Comparison of ENCODE assay signal across 11 cellular contexts in the genomic region with DNA sequence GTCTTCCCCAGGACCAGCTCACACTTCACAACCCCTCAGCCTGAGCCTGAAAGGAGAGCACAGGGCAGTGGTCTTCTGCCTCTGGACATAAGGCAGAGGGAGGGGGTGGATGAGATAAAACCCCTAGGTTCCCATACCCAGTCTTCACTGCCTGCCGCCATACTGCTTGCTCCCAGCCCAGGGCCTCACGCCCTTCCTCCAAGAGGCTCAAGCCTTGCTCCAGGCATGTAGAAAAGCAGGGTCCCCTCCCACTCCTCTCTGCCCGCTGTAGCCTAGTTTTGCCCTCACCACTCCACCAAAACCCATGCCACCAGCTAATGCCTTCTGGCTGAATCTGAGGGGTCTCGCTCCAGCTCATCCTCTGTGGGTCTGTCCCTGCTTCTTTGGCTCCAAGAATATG. TPM values are rescaled to one million over a fixed set of nuclear protein-coding genes. Genes with fewer than 3 reads are reported as not detected.
A peak's percentile ranks its signal among the peaks of the same experiment; 100 is the strongest.
DNase-seq lines count a peak whose midpoint lies in the region; ATAC-seq and TF ChIP-seq lines count a peak whose summit lies in the region.
"Had no signal": no experiment of that assay in that cellular context is flagged by ENCODE, and none has a peak within 500 bp of the region (broad histone marks: within the 10 kb centered on the region; RNA-seq: fewer than 3 reads in every experiment).

No MANE protein-coding gene starts in this region.

- ATAC-seq in CD4-positive, alpha-beta T cell (ENCODE audit: poor library complexity) = no peak
- ATAC-seq in GM18907 (IDR thresholded peaks at IDR 0.05; ENCODE audit: unreplicated experiment) (no peak), foreskin keratinocyte (no peak), esophagus mucosa (no peak)
- ATAC-seq: gastrocnemius medialis, psoas muscle had no signal

- peaks cover 100% of the 10 kb centered on the region for H3K79me2 ChIP-seq in Loucy (ENCODE audit: insufficient read depth, low read length)

- no peak for TF ChIP-seq POLR2A in esophagus muscularis mucosa (IDR thresholded peaks at IDR 0.05; ENCODE audit: low read depth)

- POLR2A ChIA-PET in CD4-positive, alpha-beta T cell (lab: Charles Lee) = interaction anchor here (0.7 to 1.1 kb wide), 2 partner anchors 16 to 70 kb away, joined by 3 to 4 read pairs; no protein-coding TSS in a partner anchor

- H3K27ac Mint-ChIP-seq in CD4-positive, alpha-beta T cell = peak overlapping the region; percentile 88

- CTCF ChIA-PET in CD4-positive, alpha-beta T cell (lab: Charles Lee) = interaction anchor here (1.2 kb wide), 1 partner anchor 38 kb away, joined by 3 read pairs; no protein-coding TSS in a partner anchor

- TF ChIP-seq EP300 in esophagus muscularis mucosa (IDR thresholded peaks at IDR 0.05) = no peak

- H3K4me3 ChIP-seq in Loucy (ENCODE audit: low read length, poor library complexity, severe bottlenecking) (peak overlapping the region; percentile 89), esophagus muscularis mucosa (no peak overlapping the region), rectal smooth muscle tissue (ENCODE audit: low read length) (no peak overlapping the region)
- H3K4me3 ChIP-seq: gastrocnemius medialis, psoas muscle had no signal

- H4K20me1 ChIP-seq in Loucy (ENCODE audit: insufficient read depth, low read length, poor library complexity, severe bottlenecking) = peaks cover 47% of the 10 kb centered on the region

- H3K4me3 Mint-ChIP-seq in CD4-positive, alpha-beta T cell = peak overlapping the region; percentile 60

- no peaks in the 10 kb centered on the region for H3K9me2 ChIP-seq in Loucy (replicated peaks; ENCODE audit: low read depth, low read length)

- no peaks in the 10 kb centered on the region for H3K36me3 ChIP-seq in Loucy (ENCODE audit: insufficient read depth, low read length)
- no peaks in the 10 kb centered on the region for H3K36me3 ChIP-seq in esophagus muscularis mucosa
- peaks cover 3% of the 10 kb centered on the region for H3K36me3 ChIP-seq in rectal smooth muscle tissue (ENCODE audit: control insufficient read depth, insufficient read depth, low read length)
- H3K36me3 ChIP-seq: gastrocnemius medialis had no signal

- intact Hi-C loops in CD4-positive, alpha-beta T cell (cut with DNase I, micrococcal nuclease) = no loop called here
- intact Hi-C loops in esophagus muscularis mucosa (cut with DNase I) = no loop called here

- no peaks in the 10 kb centered on the region for H3K9me3 Mint-ChIP-seq in CD4-positive, alpha-beta T cell

- H3K36me3 Mint-ChIP-seq in CD4-positive, alpha-beta T cell (ENCODE audit: low read depth) = peaks cover 7% of the 10 kb centered on the region

- no peaks in the 10 kb centered on the region for H3K27me3 Mint-ChIP-seq in CD4-positive, alpha-beta T cell

- peak overlapping the region; percentile 97 for H3K4me2 ChIP-seq in Loucy (ENCODE audit: low read depth, low read length, poor library complexity, severe bottlenecking)

- TF ChIP-seq CTCF in CD4-positive, alpha-beta T cell (IDR thresholded peaks at IDR 0.05) = no peak
- TF ChIP-seq CTCF in Loucy (conservative IDR thresholded peaks at IDR 0.05; ENCODE audit: low read length) = no peak
- TF ChIP-seq CTCF in esophagus muscularis mucosa (IDR thresholded peaks at IDR 0.05) = no peak
- no peak for TF ChIP-seq CTCF in foreskin keratinocyte (conservative IDR thresholded peaks at IDR 0.05)

- WGBS in esophagus muscularis mucosa = 99% methylated on average over 4 of the region's 4 CpGs

- H3K4me1 ChIP-seq in Loucy (ENCODE audit: insufficient read depth, low read length, poor library complexity, severe bottlenecking) (peaks cover 91% of the 10 kb centered on the region), esophagus muscularis mucosa (peaks cover 94 to 100% (median 98%) of the 10 kb centered on the region in 4 donors), rectal smooth muscle tissue (ENCODE audit: control insufficient read depth, insufficient read depth, low read length) (peaks cover 58% of the 10 kb centered on the region), foreskin keratinocyte (no peaks in the 10 kb centered on the region)

- no peaks in the 10 kb centered on the region for H3F3A ChIP-seq in Loucy (ENCODE audit: low read depth)

- no peaks in the 10 kb centered on the region for H3K9me3 ChIP-seq in CD4-positive, alpha-beta T cell (ENCODE audit: control insufficient read depth, low read length)
- no peaks in the 10 kb centered on the region for H3K9me3 ChIP-seq in Loucy (ENCODE audit: insufficient read depth, low read depth, low read length)
- H3K9me3 ChIP-seq in esophagus muscularis mucosa = no peaks in the 10 kb centered on the region
- H3K9me3 ChIP-seq: gastrocnemius medialis, psoas muscle had no signal

- H2AFZ ChIP-seq in Loucy (ENCODE audit: low read length) = no peak overlapping the region

- no peak overlapping the region for H3K27ac ChIP-seq in CD4-positive, alpha-beta T cell (ENCODE audit: low read depth, low read length)
- H3K27ac ChIP-seq in esophagus muscularis mucosa (replicated peaks in 1 of 4) (peak overlapping the region; percentile 95 to 98 (median 97)), rectal smooth muscle tissue (ENCODE audit: low read depth, low read length) (peak overlapping the region; percentile 84), foreskin keratinocyte (no peak overlapping the region)

- H3K27me3 ChIP-seq in CD4-positive, alpha-beta T cell (ENCODE audit: control insufficient read depth, insufficient read depth, low read length) = no peaks in the 10 kb centered on the region
- H3K27me3 ChIP-seq in Loucy (ENCODE audit: insufficient read depth, low read length, poor library complexity, severe bottlenecking) (no peaks in the 10 kb centered on the region), esophagus muscularis mucosa (no peaks in the 10 kb centered on the region), rectal smooth muscle tissue (ENCODE audit: control insufficient read depth, insufficient read depth, low read length) (no peaks in the 10 kb centered on the region), foreskin keratinocyte (no peaks in the 10 kb centered on the region)
- H3K27me3 ChIP-seq: gastrocnemius medialis had no signal

- DNase-seq in CD4-positive, alpha-beta T cell = no peak
- no peak for DNase-seq in esophagus muscularis mucosa (ENCODE audit: extremely low spot score)
- DNase-seq in stimulated activated CD4-positive, alpha-beta T cell treated with anti-CD3 and anti-CD28 coated beads, Interleukin-2, amount 100 ng/mL, for 24 hours = no peak
- no peak for DNase-seq in foreskin keratinocyte
- DNase-seq: RPMI8226 had no signal

- peak overlapping the region; percentile 93 for H3K9ac ChIP-seq in Loucy (ENCODE audit: low read depth, low read length, poor library complexity, severe bottlenecking)
- H3K9ac ChIP-seq in rectal smooth muscle tissue (ENCODE audit: low read length) = no peak overlapping the region

- H3K4me1 Mint-ChIP-seq in CD4-positive, alpha-beta T cell (ENCODE audit: low read depth) = peaks cover 93% of the 10 kb centered on the region

RNA-seq across cellular contexts. Expression of gene ARRB1, which starts 5.2 kb away (rescaled TPM):
- 10 to 100 TPM; 26.7 to 27.8 TPM for total RNA-seq in CD4-positive, alpha-beta T cell
- total RNA-seq in esophagus muscularis mucosa = 100 to 1,000 TPM in 1 of 4 donors, 10 to 100 TPM in 3; 41.1 to 102 (median 76.7) TPM
- total RNA-seq in foreskin keratinocyte = 1.9 and 3.5 TPM in 2 replicates
- 1.2 and 2.3 TPM in 2 replicates for polyA plus RNA-seq in foreskin keratinocyte
- total RNA-seq in esophagus mucosa = 7.6 TPM

RNA-seq across cellular contexts. Expression of gene RPS3, which starts 53.0 kb away (rescaled TPM):
- total RNA-seq in CD4-positive, alpha-beta T cell = 1,000 to 10,000 TPM; 4,753 to 4,828 TPM
- total RNA-seq in esophagus muscularis mucosa (1,000 to 10,000 TPM in 3 of 4 donors, 100 to 1,000 TPM in 1; 879 to 1,878 (median 1,387) TPM), foreskin keratinocyte (2,535 and 3,000 TPM in 2 replicates), esophagus mucosa (2,660 TPM)
- 4,692 and 4,741 TPM in 2 replicates for polyA plus RNA-seq in foreskin keratinocyte

Comparison
In these comparisons a context has a peak if more than half of its experiments do, and no peak if none do; other contexts are left out.
1. H3K27ac ChIP-seq: peak in esophagus muscularis mucosa (4 of 4) and rectal smooth muscle tissue (single experiment); none in CD4-positive, alpha-beta T cell (single experiment) and foreskin keratinocyte (single experiment).